In the genomic region with DNA sequence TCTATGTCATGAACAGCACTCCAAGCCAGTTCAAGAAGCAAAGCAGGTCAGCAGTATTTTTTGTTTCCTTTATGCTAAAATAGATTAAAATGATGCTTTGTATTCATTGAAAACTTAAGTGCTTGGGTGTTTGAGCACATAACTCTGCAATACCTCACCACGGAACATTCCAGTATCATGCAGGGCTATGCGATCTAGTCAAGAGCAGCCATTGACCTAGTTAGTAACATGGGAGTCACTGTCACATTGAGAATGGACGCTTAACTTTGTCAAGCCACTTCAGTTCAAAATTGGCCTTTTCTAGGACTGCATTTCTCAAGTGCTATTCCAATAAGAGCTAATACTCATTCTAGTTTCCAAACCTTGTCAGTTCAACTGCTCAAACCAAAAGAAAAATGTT, we compare ENCODE assay signal across 22 cellular contexts.
"Had no signal": no experiment of that assay in that cellular context is flagged by ENCODE, and none has a peak within 500 bp of the region (broad histone marks: within the 10 kb centered on the region; RNA-seq: fewer than 3 reads in every experiment).

No MANE protein-coding gene starts in this region.

- H3K4me3 ChIP-seq: K562, SJSA1, SK-N-MC had no signal

- H3K9me3 ChIP-seq: SJSA1 had no signal

- DNase-seq: Kasumi-1, MM.1S, NCI-H1092 treated with DMSO at 0.1 percent for 48 hours, NCI-H1436, NCI-H187, NCI-H2029, NCI-H2081 treated with DMSO at 0.1 percent for 48 hours, NCI-H2171, NCI-H226, NCI-H446, NCI-H510A, NCI-H524 treated with DMSO at 0.1 percent for 48 hours, NCI-H69, NCI-H774, Right ventricle myocardium superior, RPMI8226, SIG-M5 had no signal

- H3K36me3 ChIP-seq: SJSA1 had no signal

- H3K27ac ChIP-seq: HL-60, KMS-11, SJSA1, SK-N-MC had no signal

- H3K27me3 ChIP-seq: SJSA1 had no signal

- ATAC-seq: K562 had no signal

- H3K4me1 ChIP-seq: SJSA1 had no signal
